ENCODE assay signal across 1 cellular context in the genomic region with DNA sequence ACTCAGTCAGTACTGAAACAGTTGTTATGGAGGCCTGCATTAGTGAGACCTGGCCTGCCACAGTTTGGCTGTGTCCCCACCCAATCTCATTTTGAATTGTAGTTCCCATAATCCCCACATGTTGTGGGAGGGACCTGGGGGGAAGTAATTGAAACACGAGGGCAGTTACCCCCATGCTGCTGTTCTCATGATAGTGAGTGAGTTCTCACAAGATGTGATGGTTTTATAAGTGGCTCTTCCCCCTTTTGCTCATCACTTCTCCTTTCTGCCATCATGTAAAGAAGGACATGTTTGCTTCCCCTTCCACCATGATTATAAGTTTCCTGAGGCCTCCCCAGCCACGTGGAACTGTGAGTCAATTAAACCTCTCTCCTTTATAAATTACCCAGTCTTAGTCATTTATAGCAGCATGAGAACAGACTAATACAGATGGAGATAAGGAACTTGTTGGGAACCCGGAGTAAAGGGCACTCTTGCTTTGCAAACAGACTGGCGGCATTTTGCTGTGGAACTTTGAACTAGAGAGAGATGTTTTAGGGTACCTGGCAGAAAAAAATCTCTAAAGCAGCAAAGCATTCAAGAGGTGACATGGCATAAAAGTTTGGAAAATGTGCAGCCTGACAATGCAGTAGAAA.
TF ChIP-seq lines count a peak whose summit lies in the region.

No MANE protein-coding gene starts in this region.

TF ChIP-seq in GM12878, 131 proteins besides CTCF, POLR2A, EP300 and RAD21:
- 0 out of 2 replicates have a peak, but pooled peaks have one; percentile 16 for TF ChIP-seq SPI1 (IDR thresholded peaks at IDR 0.05; ENCODE audit: borderline replicate concordance, insufficient read depth, low read depth, low read length)
TF ChIP-seq in GM12878: peak in this region for 1; not testable (repeated sequence) for 130.
